ENCODE assay signal across 10 cellular contexts in genomic region chr5:147483197-147483790, GRCh38. TPM values are rescaled to one million over a fixed set of nuclear protein-coding genes. Genes with fewer than 3 reads are reported as not detected.
DNase-seq lines count a peak whose midpoint lies in the region; ATAC-seq and TF ChIP-seq lines count a peak whose summit lies in the region.
"Had no signal": no experiment of that assay in that cellular context is flagged by ENCODE, and none has a peak within 500 bp of the region (broad histone marks: within the 10 kb centered on the region; RNA-seq: fewer than 3 reads in every experiment).

No MANE protein-coding gene starts in this region.

- H3K27ac ChIP-seq in GM23248 (peak overlapping the region; percentile 99), sigmoid colon (peak overlapping the region; percentile 61 to 84 (median 68))

- peak overlapping the region; percentile 11 for H3K4me2 ChIP-seq in GM23248 (ENCODE audit: unreplicated experiment)

- peaks cover 61% of the 10 kb centered on the region for H3F3A ChIP-seq in GM23248 (ENCODE audit: insufficient read depth)

- intact Hi-C loops in sigmoid colon (cut with DNase I), result loop anchor here (2.0 kb wide), 1 partner anchor 18 kb away; no protein-coding TSS in a partner anchor

- DNase-seq in GM23248, result peak; percentile 45
- peak; percentile 85 to 96 for DNase-seq in NCI-H2081 (lab: John Stamatoyannopoulos, UW)
- peak; percentile 57 for DNase-seq in dermis blood vessel endothelial cell
- no peak for DNase-seq in sigmoid colon
- no peak for DNase-seq in OCI-M2 (lab: John Stamatoyannopoulos, UW; ENCODE audit: unreplicated experiment)
- DNase-seq in MG63, result no peak
- DNase-seq: activated effector memory CD4-positive, alpha-beta T cell treated with Interleukin-2 at 50 U/mL for 16 hours; effector CD4-positive, alpha-beta T cell had no signal

- TF ChIP-seq POLR2A in sigmoid colon (IDR thresholded peaks at IDR 0.05), result no peak

- H3K27me3 ChIP-seq in GM23248 (replicated peaks; ENCODE audit: insufficient read depth) (no peaks in the 10 kb centered on the region), sigmoid colon (no peaks in the 10 kb centered on the region), MG63 (no peaks in the 10 kb centered on the region)

- H3K79me2 ChIP-seq in GM23248 (ENCODE audit: insufficient read depth), result peaks cover 34% of the 10 kb centered on the region; the same call in 1 of the 2 replicates

- H3K4me3 ChIP-seq in GM23248, result no peak overlapping the region
- H3K4me3 ChIP-seq in sigmoid colon, result no peak overlapping the region
- no peak overlapping the region for H3K4me3 ChIP-seq in MG63

- 80 to 84% methylated on average over 5 of the region's 5 CpGs for WGBS in GM23248 (ENCODE audit: low coverage in 1 of 2, low lambda C conversion rate in 2 of 2, missing lambda C conversion rate in 2 of 2), 2 experiments
- WGBS in sigmoid colon, 2 donors, result 31 to 52% methylated on average over 5 of the region's 5 CpGs

- H4K20me1 ChIP-seq in GM23248 (ENCODE audit: insufficient read depth), result no peaks in the 10 kb centered on the region

- TF ChIP-seq CTCF in sigmoid colon (IDR thresholded peaks at IDR 0.05), result no peak

- H3K9ac ChIP-seq in GM23248, result peak overlapping the region; percentile 90

- no peaks in the 10 kb centered on the region for H3K36me3 ChIP-seq in GM23248 (ENCODE audit: low read depth)
- H3K36me3 ChIP-seq in sigmoid colon, result no peaks in the 10 kb centered on the region
- no peaks in the 10 kb centered on the region for H3K36me3 ChIP-seq in MG63

- no peaks in the 10 kb centered on the region for H3K9me3 ChIP-seq in GM23248 (ENCODE audit: low read depth)
- H3K9me3 ChIP-seq in sigmoid colon, result no peaks in the 10 kb centered on the region
- peaks cover 2% of the 10 kb centered on the region; the same call in 1 of the 2 replicates for H3K9me3 ChIP-seq in MG63

- no peak for TF ChIP-seq EP300 in sigmoid colon (IDR thresholded peaks at IDR 0.05)

- H3K4me1 ChIP-seq in GM23248 (ENCODE audit: insufficient read depth) (peaks cover 61% of the 10 kb centered on the region), sigmoid colon (peaks cover 0 to 71% (median 54%) of the 10 kb centered on the region in 4 donors)

- in situ Hi-C loops in GM23248 (cut with MboI), result no loop called here

- no peak overlapping the region for H2AFZ ChIP-seq in GM23248

- no peaks in the 10 kb centered on the region for H3K9me2 ChIP-seq in GM23248 (ENCODE audit: insufficient read depth)

- ATAC-seq in HG02798 (IDR thresholded peaks at IDR 0.05; ENCODE audit: poor library complexity, unreplicated experiment), result no peak
- no peak for ATAC-seq in GM21576 (IDR thresholded peaks at IDR 0.05; ENCODE audit: unreplicated experiment)

RNA-seq across cellular contexts. Expression of gene DPYSL3, which starts 26.6 kb away (rescaled TPM):
- 34.3 and 42.8 TPM in 2 replicates for total RNA-seq in GM23248 (2014; rRNA removed; shearing (Covaris generic))
- polyA plus RNA-seq in GM23248 (2016; fragmentation: Nextera tagmentation; extraction: Ambion mirVana) (8.8 and 9.2 TPM in 2 replicates), sigmoid colon (10 to 100 TPM in 2 of 3 donors, 1 to 10 TPM in 1; 4.2 to 48.7 (median 20.4) TPM)
- total RNA-seq in dermis blood vessel endothelial cell (37.1 and 50.0 TPM in 2 replicates), sigmoid colon (100 to 1,000 TPM; 149 to 343 (median 184) TPM)
- 84.1 and 90.7 TPM in 2 replicates for total RNA-seq in MG63 (2014; rRNA removed; shearing (Covaris generic); ENCODE audit: low replicate concordance)

Comparison
In these comparisons a context has a peak if more than half of its experiments do, and no peak if none do; other contexts are left out.
1. DNase-seq: peak in GM23248 (single experiment), NCI-H2081 (2 of 2) and dermis blood vessel endothelial cell (single experiment); none in sigmoid colon (single experiment), OCI-M2 (single experiment) and MG63 (single experiment).